Comparison of ENCODE assay signal across 30 cellular contexts in genomic region chr11:84871116-84871515, GRCh38.
"Had no signal": no experiment of that assay in that cellular context is flagged by ENCODE, and none has a peak within 500 bp of the region (broad histone marks: within the 10 kb centered on the region; RNA-seq: fewer than 3 reads in every experiment).

No MANE protein-coding gene starts in this region.

- H3K9me3 ChIP-seq: ascending aorta, esophagus squamous epithelium, gastrocnemius medialis, prostate gland, stomach, suprapubic skin, tibial nerve had no signal

- H3K36me3 ChIP-seq: ascending aorta, esophagus squamous epithelium, gastrocnemius medialis, prostate gland, stomach, suprapubic skin, tibial nerve had no signal

- H3K27ac ChIP-seq: ascending aorta, esophagus squamous epithelium, gastrocnemius medialis, prostate gland, stomach, suprapubic skin, tibial nerve had no signal

- DNase-seq: activated CD4-positive, alpha-beta memory T cell treated with anti-CD3 and anti-CD28 coated beads for 36 hours; activated CD4-positive, alpha-beta T cell treated with anti-CD3 and anti-CD28 coated beads, Interleukin-2, amount 10 ng/mL, durations not matched to agents 24 days and 14 days; activated CD4-positive, CD25-positive, alpha-beta regulatory T cell treated with anti-CD3 and anti-CD28 coated beads, Interleukin-2, amount 50 U/mL, for 72 hours; activated CD8-positive, alpha-beta memory T cell treated with anti-CD3 and anti-CD28 coated beads, Interleukin-2, amount 50 U/mL, for 4 hours; activated gamma-delta T cell; activated naive CD4-positive, alpha-beta T cell treated with anti-CD3 and anti-CD28 coated beads, Interleukin-2, amount 10 ng/mL, durations not matched to agents 7 days and 5 days; activated naive CD8-positive, alpha-beta T cell treated with anti-CD3 and anti-CD28 coated beads, Interleukin-2, amount 10 ng/mL, durations not matched to agents 7 days and 5 days; activated T-cell treated with anti-CD3 and anti-CD28 coated beads, Interleukin-2, amount 50 U/mL, for 24 hours; dermis blood vessel endothelial cell; effector CD4-positive, alpha-beta T cell; esophagus squamous epithelium; gastrocnemius medialis; hippocampal formation; left cardiac atrium; left ventricle myocardium superior; mammary epithelial cell; retina; small intestine; stimulated activated CD4-positive, alpha-beta T cell treated with anti-CD3 and anti-CD28 coated beads, Interleukin-1b, Interleukin-23, amount 100 ng/mL, for 48 hours; stimulated activated naive B cell treated with anti-CD40 and anti-IgM and Interleukin-4, amounts not matched to agents 10 μg/mL and 1 μg/mL and 100 μg/mL, for 72 hours; stomach; T-helper 9 cell had no signal

- H3K27me3 ChIP-seq: ascending aorta, esophagus squamous epithelium, gastrocnemius medialis, stomach, suprapubic skin, tibial nerve had no signal

- ATAC-seq: gastrocnemius medialis; left cardiac atrium; left ventricle myocardium superior; sciatic nerve; stimulated activated naive B cell treated with anti-CD40 and anti-IgM and Interleukin-4, amounts not matched to agents 10 μg/mL and 1 μg/mL and 100 μg/mL, for 72 hours had no signal

- FAIRE-seq: colon, keratinocyte, small intestine, TTC549 had no signal

- H3K4me1 ChIP-seq: ascending aorta, esophagus squamous epithelium, prostate gland, stomach, suprapubic skin had no signal

- H3K4me3 ChIP-seq: ascending aorta, esophagus squamous epithelium, gastrocnemius medialis, prostate gland, stomach, suprapubic skin, tibial nerve had no signal
